2 cellular contexts compared by ENCODE assay signal in genomic region chr1:246417813-246418564, GRCh38.
TF ChIP-seq lines count a peak whose summit lies in the region.

No MANE protein-coding gene starts in this region.

TF ChIP-seq in GM12878, 131 proteins besides CTCF, POLR2A, EP300 and RAD21 (continued from another document and continues in another):
- TF ChIP-seq, protein P1, sequence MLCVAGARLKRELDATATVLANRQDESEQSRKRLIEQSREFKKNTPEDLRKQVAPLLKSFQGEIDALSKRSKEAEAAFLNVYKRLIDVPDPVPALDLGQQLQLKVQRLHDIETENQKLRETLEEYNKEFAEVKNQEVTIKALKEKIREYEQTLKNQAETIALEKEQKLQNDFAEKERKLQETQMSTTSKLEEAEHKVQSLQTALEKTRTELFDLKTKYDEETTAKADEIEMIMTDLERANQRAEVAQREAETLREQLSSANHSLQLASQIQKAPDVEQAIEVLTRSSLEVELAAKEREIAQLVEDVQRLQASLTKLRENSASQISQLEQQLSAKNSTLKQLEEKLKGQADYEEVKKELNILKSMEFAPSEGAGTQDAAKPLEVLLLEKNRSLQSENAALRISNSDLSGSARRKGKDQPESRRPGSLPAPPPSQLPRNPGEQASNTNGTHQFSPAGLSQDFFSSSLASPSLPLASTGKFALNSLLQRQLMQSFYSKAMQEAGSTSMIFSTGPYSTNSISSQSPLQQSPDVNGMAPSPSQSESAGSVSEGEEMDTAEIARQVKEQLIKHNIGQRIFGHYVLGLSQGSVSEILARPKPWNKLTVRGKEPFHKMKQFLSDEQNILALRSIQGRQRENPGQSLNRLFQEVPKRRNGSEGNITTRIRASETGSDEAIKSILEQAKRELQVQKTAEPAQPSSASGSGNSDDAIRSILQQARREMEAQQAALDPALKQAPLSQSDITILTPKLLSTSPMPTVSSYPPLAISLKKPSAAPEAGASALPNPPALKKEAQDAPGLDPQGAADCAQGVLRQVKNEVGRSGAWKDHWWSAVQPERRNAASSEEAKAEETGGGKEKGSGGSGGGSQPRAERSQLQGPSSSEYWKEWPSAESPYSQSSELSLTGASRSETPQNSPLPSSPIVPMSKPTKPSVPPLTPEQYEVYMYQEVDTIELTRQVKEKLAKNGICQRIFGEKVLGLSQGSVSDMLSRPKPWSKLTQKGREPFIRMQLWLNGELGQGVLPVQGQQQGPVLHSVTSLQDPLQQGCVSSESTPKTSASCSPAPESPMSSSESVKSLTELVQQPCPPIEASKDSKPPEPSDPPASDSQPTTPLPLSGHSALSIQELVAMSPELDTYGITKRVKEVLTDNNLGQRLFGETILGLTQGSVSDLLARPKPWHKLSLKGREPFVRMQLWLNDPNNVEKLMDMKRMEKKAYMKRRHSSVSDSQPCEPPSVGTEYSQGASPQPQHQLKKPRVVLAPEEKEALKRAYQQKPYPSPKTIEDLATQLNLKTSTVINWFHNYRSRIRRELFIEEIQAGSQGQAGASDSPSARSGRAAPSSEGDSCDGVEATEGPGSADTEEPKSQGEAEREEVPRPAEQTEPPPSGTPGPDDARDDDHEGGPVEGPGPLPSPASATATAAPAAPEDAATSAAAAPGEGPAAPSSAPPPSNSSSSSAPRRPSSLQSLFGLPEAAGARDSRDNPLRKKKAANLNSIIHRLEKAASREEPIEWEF (IDR thresholded peaks at IDR 0.05; ENCODE audit: insufficient replicate concordance, low read depth, low read length), result no peak
- TF ChIP-seq SMC3 (IDR thresholded peaks at IDR 0.05; ENCODE audit: borderline replicate concordance, low read length) (no peak), TAF1 (IDR thresholded peaks at IDR 0.05; ENCODE audit: borderline replicate concordance, low read depth, low read length) (no peak), ZZZ3 (IDR thresholded peaks at IDR 0.05; ENCODE audit: control insufficient read depth, insufficient read length, low read depth) (no peak), ZBTB4 (CRISPR knock-in tag; IDR thresholded peaks at IDR 0.05) (no peak), SIN3A (IDR thresholded peaks at IDR 0.05; ENCODE audit: low read depth, low read length) (no peak), IRF4 (IDR thresholded peaks at IDR 0.05; ENCODE audit: low read depth, low read length) (no peak), HDAC6 (IDR thresholded peaks at IDR 0.05; ENCODE audit: unreplicated experiment) (no peak)
- TF ChIP-seq, protein P2, sequence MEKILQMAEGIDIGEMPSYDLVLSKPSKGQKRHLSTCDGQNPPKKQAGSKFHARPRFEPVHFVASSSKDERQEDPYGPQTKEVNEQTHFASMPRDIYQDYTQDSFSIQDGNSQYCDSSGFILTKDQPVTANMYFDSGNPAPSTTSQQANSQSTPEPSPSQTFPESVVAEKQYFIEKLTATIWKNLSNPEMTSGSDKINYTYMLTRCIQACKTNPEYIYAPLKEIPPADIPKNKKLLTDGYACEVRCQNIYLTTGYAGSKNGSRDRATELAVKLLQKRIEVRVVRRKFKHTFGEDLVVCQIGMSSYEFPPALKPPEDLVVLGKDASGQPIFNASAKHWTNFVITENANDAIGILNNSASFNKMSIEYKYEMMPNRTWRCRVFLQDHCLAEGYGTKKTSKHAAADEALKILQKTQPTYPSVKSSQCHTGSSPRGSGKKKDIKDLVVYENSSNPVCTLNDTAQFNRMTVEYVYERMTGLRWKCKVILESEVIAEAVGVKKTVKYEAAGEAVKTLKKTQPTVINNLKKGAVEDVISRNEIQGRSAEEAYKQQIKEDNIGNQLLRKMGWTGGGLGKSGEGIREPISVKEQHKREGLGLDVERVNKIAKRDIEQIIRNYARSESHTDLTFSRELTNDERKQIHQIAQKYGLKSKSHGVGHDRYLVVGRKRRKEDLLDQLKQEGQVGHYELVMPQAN (conservative IDR thresholded peaks at IDR 0.05), result no peak
- TF ChIP-seq, protein P3, sequence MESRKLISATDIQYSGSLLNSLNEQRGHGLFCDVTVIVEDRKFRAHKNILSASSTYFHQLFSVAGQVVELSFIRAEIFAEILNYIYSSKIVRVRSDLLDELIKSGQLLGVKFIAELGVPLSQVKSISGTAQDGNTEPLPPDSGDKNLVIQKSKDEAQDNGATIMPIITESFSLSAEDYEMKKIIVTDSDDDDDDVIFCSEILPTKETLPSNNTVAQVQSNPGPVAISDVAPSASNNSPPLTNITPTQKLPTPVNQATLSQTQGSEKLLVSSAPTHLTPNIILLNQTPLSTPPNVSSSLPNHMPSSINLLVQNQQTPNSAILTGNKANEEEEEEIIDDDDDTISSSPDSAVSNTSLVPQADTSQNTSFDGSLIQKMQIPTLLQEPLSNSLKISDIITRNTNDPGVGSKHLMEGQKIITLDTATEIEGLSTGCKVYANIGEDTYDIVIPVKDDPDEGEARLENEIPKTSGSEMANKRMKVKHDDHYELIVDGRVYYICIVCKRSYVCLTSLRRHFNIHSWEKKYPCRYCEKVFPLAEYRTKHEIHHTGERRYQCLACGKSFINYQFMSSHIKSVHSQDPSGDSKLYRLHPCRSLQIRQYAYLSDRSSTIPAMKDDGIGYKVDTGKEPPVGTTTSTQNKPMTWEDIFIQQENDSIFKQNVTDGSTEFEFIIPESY (IDR thresholded peaks at IDR 0.05), result no peak
- TF ChIP-seq, protein P4, sequence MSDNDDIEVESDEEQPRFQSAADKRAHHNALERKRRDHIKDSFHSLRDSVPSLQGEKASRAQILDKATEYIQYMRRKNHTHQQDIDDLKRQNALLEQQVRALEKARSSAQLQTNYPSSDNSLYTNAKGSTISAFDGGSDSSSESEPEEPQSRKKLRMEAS (IDR thresholded peaks at IDR 0.05; ENCODE audit: low read depth, low read length), result no peak

TF ChIP-seq in HepG2, 621 proteins besides CTCF, POLR2A, EP300 and RAD21 (continued from another document):
- TF ChIP-seq ZNF3 (CRISPR knock-in tag; IDR thresholded peaks at IDR 0.05) (no peak), RFXAP (CRISPR knock-in tag; IDR thresholded peaks at IDR 0.05; ENCODE audit: borderline replicate concordance) (no peak), ZNF781 (CRISPR knock-in tag; IDR thresholded peaks at IDR 0.05; ENCODE audit: borderline replicate concordance, not compliant biosample characterization) (no peak), SP5 (CRISPR knock-in tag; IDR thresholded peaks at IDR 0.05; ENCODE audit: borderline replicate concordance, low read depth) (no peak), RXRB (CRISPR knock-in tag; IDR thresholded peaks at IDR 0.05; ENCODE audit: borderline replicate concordance) (no peak)
- TF ChIP-seq, protein P5, sequence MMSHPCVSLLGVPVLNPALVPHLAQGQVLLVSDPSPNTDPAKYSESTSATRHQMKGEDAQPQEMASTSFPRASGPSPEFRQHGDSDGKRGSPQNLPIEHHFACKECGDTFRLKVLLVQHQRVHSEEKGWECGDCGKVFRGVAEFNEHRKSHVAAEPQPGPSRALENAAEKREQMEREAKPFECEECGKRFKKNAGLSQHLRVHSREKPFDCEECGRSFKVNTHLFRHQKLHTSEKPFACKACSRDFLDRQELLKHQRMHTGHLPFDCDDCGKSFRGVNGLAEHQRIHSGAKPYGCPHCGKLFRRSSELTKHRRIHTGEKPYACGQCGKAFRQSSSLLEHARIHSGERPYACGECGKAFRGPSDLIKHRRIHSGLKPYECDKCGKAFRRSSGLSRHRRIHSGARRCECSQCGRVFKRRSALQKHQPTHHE (CRISPR knock-in tag; IDR thresholded peaks at IDR 0.05; ENCODE audit: borderline replicate concordance), result no peak
